In the genomic region with DNA sequence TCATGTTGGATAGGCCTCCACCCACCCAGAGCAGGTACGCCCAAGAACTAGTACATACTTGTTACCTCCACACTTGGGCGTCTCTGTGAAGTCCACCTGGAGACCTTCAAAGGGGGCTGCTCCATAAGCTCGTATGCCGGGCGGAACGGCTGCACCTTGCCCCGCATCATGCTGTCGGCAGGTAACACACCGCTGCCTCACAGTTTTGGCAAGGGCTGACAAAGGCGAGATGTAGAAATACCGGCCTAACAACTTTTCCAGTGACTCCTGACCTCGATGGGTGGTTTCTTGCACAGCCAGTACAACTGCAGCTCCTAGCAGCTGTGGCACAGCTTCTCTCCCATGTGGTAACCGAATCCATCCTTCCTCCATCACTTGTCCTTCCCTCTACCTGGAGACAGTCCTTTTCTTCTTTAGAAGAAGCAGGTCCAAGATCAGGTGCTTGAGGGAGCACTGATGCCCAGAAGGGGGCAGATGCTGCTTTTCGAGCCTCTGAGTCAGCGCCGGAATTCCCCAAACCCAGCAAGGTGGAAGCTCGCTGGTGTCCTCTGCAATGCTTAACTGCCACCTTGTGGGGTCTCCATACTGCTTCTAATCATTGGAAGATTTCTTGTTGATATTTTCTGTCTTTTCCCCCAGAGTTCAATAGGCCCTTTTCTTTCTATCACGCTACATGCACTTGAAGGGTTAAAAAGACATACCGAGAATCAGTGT, we compare ENCODE assay signal across 8 cellular contexts. TPM values are rescaled to one million over a fixed set of nuclear protein-coding genes. Genes with fewer than 3 reads are reported as not detected.
A peak's percentile ranks its signal among the peaks of the same experiment; 100 is the strongest.
DNase-seq lines count a peak whose midpoint lies in the region; ATAC-seq and TF ChIP-seq lines count a peak whose summit lies in the region.
"Not testable (repeated sequence)": the region's sequence is repeated elsewhere in the genome, so short reads cannot be mapped to it uniquely, and the experiment has no call there.

No MANE protein-coding gene starts in this region.

- not testable (repeated sequence) for H3F3A ChIP-seq in GM23338 (replicated peaks; ENCODE audit: low read depth); OCI-LY1 (ENCODE audit: insufficient read depth, low read length); neural progenitor cell (ENCODE audit: low read depth)

- H2AFZ ChIP-seq in GM23338; OCI-LY1 (ENCODE audit: low read length); neural progenitor cell (replicated peaks): not testable (repeated sequence)

- H3K4me3 Mint-ChIP-seq in CD14-positive monocyte, GM23338, neural progenitor cell: not testable (repeated sequence)

- H3K4me1 ChIP-seq in GM23338 (ENCODE audit: insufficient read depth); OCI-LY1 (ENCODE audit: insufficient read depth, low read length, severe bottlenecking); neural progenitor cell: not testable (repeated sequence)

- H4K20me1 ChIP-seq in GM23338 (replicated peaks; ENCODE audit: insufficient read depth); OCI-LY1 (ENCODE audit: insufficient read depth, low read length); neural progenitor cell (ENCODE audit: low read depth): not testable (repeated sequence)

- not testable (repeated sequence) for ATAC-seq in GM23338

- intact Hi-C loops in CD14-positive monocyte (cut with micrococcal nuclease), result loop anchor here in 1 of 2 donors (5.0 kb wide), 1 partner anchor 116 kb away; no protein-coding TSS in a partner anchor

- not testable (repeated sequence) for DNase-seq in CD14-positive monocyte (ENCODE audit: low spot score)
- DNase-seq in GM23338 (ENCODE audit: low spot score) (peak; percentile 81), amniotic epithelial cell (ENCODE audit: low read depth) (peak; percentile 10), fibroblast of the conjunctiva (ENCODE audit: low read depth) (peak; percentile 18), neural progenitor cell (ENCODE audit: low spot score) (peak; percentile 75)
- peak; percentile 45 to 53 for DNase-seq in activated CD4-positive, alpha-beta T cell treated with anti-CD3 and anti-CD28 coated beads, Interleukin-2, amount 50 U/mL, for 4 hours
- DNase-seq in stimulated activated CD8-positive, alpha-beta memory T cell treated with anti-CD3 and anti-CD28 coated beads, Interleukin-12 subunit alpha, Interleukin-12 subunit beta, amount 100 ng/mL, for 24 hours (ENCODE audit: extremely low read depth), result peak; percentile 15

- H3K79me2 ChIP-seq in GM23338 (replicated peaks; ENCODE audit: insufficient read depth); OCI-LY1 (ENCODE audit: insufficient read depth, low read length); neural progenitor cell (ENCODE audit: low read depth): not testable (repeated sequence)

- H3K27ac Mint-ChIP-seq in CD14-positive monocyte, GM23338, neural progenitor cell: not testable (repeated sequence)

- H3K9me3 ChIP-seq in OCI-LY1 (ENCODE audit: low read length); neural progenitor cell (ENCODE audit: low read depth): not testable (repeated sequence)

- not testable (repeated sequence) for H3K36me3 ChIP-seq in GM23338 (ENCODE audit: insufficient read depth); OCI-LY1 (ENCODE audit: insufficient read depth, low read length); neural progenitor cell

- H3K4me3 ChIP-seq in GM23338; OCI-LY1 (ENCODE audit: low read depth, low read length, poor library complexity, severe bottlenecking); neural progenitor cell: not testable (repeated sequence)

- not testable (repeated sequence) for H3K36me3 Mint-ChIP-seq in CD14-positive monocyte; GM23338 (ENCODE audit: low read depth); neural progenitor cell

- H3K27me3 ChIP-seq in GM23338 (ENCODE audit: insufficient read depth); OCI-LY1 (ENCODE audit: insufficient read depth, low read length); neural progenitor cell: not testable (repeated sequence)

- not testable (repeated sequence) for H3K27me3 Mint-ChIP-seq in CD14-positive monocyte (ENCODE audit: low read depth in 3 of 3); GM23338 (ENCODE audit: insufficient read depth, low read depth, poor library complexity); neural progenitor cell (ENCODE audit: insufficient read depth, low read depth)

- H3K27ac ChIP-seq in GM23338 (ENCODE audit: low read depth); OCI-LY1 (ENCODE audit: low read depth, low read length, poor library complexity, severe bottlenecking); neural progenitor cell: not testable (repeated sequence)

- H3K4me1 Mint-ChIP-seq in CD14-positive monocyte, GM23338: not testable (repeated sequence)
- peaks cover 13% of the 10 kb centered on the region for H3K4me1 Mint-ChIP-seq in neural progenitor cell

- not testable (repeated sequence) for H3K9me3 Mint-ChIP-seq in CD14-positive monocyte, GM23338, neural progenitor cell

- TF ChIP-seq CTCF in CD14-positive monocyte (IDR thresholded peaks at IDR 0.05) (peak; percentile 23), GM23338 (conservative IDR thresholded peaks at IDR 0.05; ENCODE audit: low read depth in 2 of 2) (peak; percentile 21 to 64; a peak in 3 of 4 replicates), OCI-LY1 (IDR thresholded peaks at IDR 0.05; ENCODE audit: low read length) (peak; percentile 40; the same call in 1 of the 2 replicates), neural progenitor cell (IDR thresholded peaks at IDR 0.05) (peak; percentile 60)

- H3K9ac ChIP-seq in OCI-LY1 (ENCODE audit: low read length); neural progenitor cell: not testable (repeated sequence)

- not testable (repeated sequence) for H3K9me2 ChIP-seq in GM23338 (ENCODE audit: insufficient read depth); OCI-LY1 (ENCODE audit: low read depth, low read length)

- not testable (repeated sequence) for H3K4me2 ChIP-seq in GM23338; OCI-LY1 (ENCODE audit: low read length); neural progenitor cell

RNA-seq across cellular contexts. Expression of gene MEIG1, which starts 32.0 kb away (rescaled TPM):
- polyA plus RNA-seq in CD14-positive monocyte, result under 1 TPM in 1 of 2 donors, not detected in 1; 0.47 TPM
- 1.2 TPM in 1 of 2 replicates, not detected in the other for total RNA-seq in GM23338 (2014; rRNA removed; shearing (Covaris generic))
- polyA plus RNA-seq in GM23338 (2016; fragmentation: Nextera tagmentation; extraction: Ambion mirVana), result 0.50 TPM in 1 of 2 replicates, not detected in the other
- total RNA-seq in neural progenitor cell (ENCODE audit: low replicate concordance), result not detected in 2 replicates

RNA-seq across cellular contexts. Expression of gene DCLRE1C, which starts 37.3 kb away (rescaled TPM):
- 10 to 100 TPM in 1 of 2 donors, 1 to 10 TPM in 1; 8.9 to 17.6 TPM for polyA plus RNA-seq in CD14-positive monocyte
- 3.9 and 5.3 TPM in 2 replicates for total RNA-seq in GM23338 (2014; rRNA removed; shearing (Covaris generic))
- polyA plus RNA-seq in GM23338 (2016; fragmentation: Nextera tagmentation; extraction: Ambion mirVana), result 21.4 and 30.2 TPM in 2 replicates
- 4.5 and 5.3 TPM in 2 replicates for total RNA-seq in neural progenitor cell (ENCODE audit: low replicate concordance)

RNA-seq across cellular contexts. Expression of gene OLAH, which starts 52.5 kb away (rescaled TPM):
- polyA plus RNA-seq in CD14-positive monocyte (not detected), GM23338 (2016; fragmentation: Nextera tagmentation; extraction: Ambion mirVana) (0.12 TPM in 1 of 2 replicates, not detected in the other)
- total RNA-seq in GM23338 (2014; rRNA removed; shearing (Covaris generic)), result not detected in 2 replicates
- total RNA-seq in neural progenitor cell (ENCODE audit: low replicate concordance), result not detected in 2 replicates
